ENCODE assay signal across 1 cellular context in genomic region chr2:100563407-100564247, GRCh38.
TF ChIP-seq lines count a peak whose summit lies in the region.

No MANE protein-coding gene starts in this region.

TF ChIP-seq in GM12878, 131 proteins besides CTCF, POLR2A, EP300 and RAD21 (continued from another document):
- TF ChIP-seq, protein P1, sequence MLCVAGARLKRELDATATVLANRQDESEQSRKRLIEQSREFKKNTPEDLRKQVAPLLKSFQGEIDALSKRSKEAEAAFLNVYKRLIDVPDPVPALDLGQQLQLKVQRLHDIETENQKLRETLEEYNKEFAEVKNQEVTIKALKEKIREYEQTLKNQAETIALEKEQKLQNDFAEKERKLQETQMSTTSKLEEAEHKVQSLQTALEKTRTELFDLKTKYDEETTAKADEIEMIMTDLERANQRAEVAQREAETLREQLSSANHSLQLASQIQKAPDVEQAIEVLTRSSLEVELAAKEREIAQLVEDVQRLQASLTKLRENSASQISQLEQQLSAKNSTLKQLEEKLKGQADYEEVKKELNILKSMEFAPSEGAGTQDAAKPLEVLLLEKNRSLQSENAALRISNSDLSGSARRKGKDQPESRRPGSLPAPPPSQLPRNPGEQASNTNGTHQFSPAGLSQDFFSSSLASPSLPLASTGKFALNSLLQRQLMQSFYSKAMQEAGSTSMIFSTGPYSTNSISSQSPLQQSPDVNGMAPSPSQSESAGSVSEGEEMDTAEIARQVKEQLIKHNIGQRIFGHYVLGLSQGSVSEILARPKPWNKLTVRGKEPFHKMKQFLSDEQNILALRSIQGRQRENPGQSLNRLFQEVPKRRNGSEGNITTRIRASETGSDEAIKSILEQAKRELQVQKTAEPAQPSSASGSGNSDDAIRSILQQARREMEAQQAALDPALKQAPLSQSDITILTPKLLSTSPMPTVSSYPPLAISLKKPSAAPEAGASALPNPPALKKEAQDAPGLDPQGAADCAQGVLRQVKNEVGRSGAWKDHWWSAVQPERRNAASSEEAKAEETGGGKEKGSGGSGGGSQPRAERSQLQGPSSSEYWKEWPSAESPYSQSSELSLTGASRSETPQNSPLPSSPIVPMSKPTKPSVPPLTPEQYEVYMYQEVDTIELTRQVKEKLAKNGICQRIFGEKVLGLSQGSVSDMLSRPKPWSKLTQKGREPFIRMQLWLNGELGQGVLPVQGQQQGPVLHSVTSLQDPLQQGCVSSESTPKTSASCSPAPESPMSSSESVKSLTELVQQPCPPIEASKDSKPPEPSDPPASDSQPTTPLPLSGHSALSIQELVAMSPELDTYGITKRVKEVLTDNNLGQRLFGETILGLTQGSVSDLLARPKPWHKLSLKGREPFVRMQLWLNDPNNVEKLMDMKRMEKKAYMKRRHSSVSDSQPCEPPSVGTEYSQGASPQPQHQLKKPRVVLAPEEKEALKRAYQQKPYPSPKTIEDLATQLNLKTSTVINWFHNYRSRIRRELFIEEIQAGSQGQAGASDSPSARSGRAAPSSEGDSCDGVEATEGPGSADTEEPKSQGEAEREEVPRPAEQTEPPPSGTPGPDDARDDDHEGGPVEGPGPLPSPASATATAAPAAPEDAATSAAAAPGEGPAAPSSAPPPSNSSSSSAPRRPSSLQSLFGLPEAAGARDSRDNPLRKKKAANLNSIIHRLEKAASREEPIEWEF (IDR thresholded peaks at IDR 0.05; ENCODE audit: insufficient replicate concordance, low read depth, low read length), result no peak
- no peak for TF ChIP-seq NRF1 (conservative IDR thresholded peaks at IDR 0.05; ENCODE audit: low read depth, low read length)
- no peak for TF ChIP-seq ATF7 (IDR thresholded peaks at IDR 0.05; ENCODE audit: low read depth)
- TF ChIP-seq, protein P2, sequence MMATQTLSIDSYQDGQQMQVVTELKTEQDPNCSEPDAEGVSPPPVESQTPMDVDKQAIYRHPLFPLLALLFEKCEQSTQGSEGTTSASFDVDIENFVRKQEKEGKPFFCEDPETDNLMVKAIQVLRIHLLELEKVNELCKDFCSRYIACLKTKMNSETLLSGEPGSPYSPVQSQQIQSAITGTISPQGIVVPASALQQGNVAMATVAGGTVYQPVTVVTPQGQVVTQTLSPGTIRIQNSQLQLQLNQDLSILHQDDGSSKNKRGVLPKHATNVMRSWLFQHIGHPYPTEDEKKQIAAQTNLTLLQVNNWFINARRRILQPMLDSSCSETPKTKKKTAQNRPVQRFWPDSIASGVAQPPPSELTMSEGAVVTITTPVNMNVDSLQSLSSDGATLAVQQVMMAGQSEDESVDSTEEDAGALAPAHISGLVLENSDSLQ (IDR thresholded peaks at IDR 0.05), result no peak
- no peak for TF ChIP-seq SKIL (IDR thresholded peaks at IDR 0.05; ENCODE audit: low read depth, poor library complexity, severe bottlenecking)
- no peak for TF ChIP-seq ZNF207 (IDR thresholded peaks at IDR 0.05; ENCODE audit: borderline replicate concordance)
- no peak for TF ChIP-seq ETV6 (conservative IDR thresholded peaks at IDR 0.05 in 1 of 2, IDR thresholded peaks at IDR 0.05 in 1 of 2; ENCODE audit: borderline replicate concordance in 1 of 2, low read depth in 1 of 2)
- TF ChIP-seq, protein P3, sequence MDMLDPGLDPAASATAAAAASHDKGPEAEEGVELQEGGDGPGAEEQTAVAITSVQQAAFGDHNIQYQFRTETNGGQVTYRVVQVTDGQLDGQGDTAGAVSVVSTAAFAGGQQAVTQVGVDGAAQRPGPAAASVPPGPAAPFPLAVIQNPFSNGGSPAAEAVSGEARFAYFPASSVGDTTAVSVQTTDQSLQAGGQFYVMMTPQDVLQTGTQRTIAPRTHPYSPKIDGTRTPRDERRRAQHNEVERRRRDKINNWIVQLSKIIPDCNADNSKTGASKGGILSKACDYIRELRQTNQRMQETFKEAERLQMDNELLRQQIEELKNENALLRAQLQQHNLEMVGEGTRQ (IDR thresholded peaks at IDR 0.05; ENCODE audit: borderline replicate concordance, low read depth, low read length), result no peak
- TF ChIP-seq, protein P4, sequence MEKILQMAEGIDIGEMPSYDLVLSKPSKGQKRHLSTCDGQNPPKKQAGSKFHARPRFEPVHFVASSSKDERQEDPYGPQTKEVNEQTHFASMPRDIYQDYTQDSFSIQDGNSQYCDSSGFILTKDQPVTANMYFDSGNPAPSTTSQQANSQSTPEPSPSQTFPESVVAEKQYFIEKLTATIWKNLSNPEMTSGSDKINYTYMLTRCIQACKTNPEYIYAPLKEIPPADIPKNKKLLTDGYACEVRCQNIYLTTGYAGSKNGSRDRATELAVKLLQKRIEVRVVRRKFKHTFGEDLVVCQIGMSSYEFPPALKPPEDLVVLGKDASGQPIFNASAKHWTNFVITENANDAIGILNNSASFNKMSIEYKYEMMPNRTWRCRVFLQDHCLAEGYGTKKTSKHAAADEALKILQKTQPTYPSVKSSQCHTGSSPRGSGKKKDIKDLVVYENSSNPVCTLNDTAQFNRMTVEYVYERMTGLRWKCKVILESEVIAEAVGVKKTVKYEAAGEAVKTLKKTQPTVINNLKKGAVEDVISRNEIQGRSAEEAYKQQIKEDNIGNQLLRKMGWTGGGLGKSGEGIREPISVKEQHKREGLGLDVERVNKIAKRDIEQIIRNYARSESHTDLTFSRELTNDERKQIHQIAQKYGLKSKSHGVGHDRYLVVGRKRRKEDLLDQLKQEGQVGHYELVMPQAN (conservative IDR thresholded peaks at IDR 0.05), result 0 out of 2 replicates have a peak, but pooled peaks have one; percentile 15
- no peak for TF ChIP-seq ESRRA (IDR thresholded peaks at IDR 0.05; ENCODE audit: low read length)
- no peak for TF ChIP-seq ASH2L (IDR thresholded peaks at IDR 0.05; ENCODE audit: borderline replicate concordance, low read depth)
- TF ChIP-seq IRF5 (IDR thresholded peaks at IDR 0.05; ENCODE audit: borderline replicate concordance), result no peak
- TF ChIP-seq YY1 (IDR thresholded peaks at IDR 0.05; ENCODE audit: low read depth, low read length), result no peak
- no peak for TF ChIP-seq SMAD5 (IDR thresholded peaks at IDR 0.05; ENCODE audit: low read depth)
- no peak for TF ChIP-seq BACH1 (IDR thresholded peaks at IDR 0.05; ENCODE audit: borderline replicate concordance)
- TF ChIP-seq BHLHE40 (IDR thresholded peaks at IDR 0.05; ENCODE audit: borderline replicate concordance in 1 of 2, low read depth in 2 of 2, low read length in 1 of 2), result no peak
- TF ChIP-seq ZBED1 (IDR thresholded peaks at IDR 0.05; ENCODE audit: borderline replicate concordance), result no peak
- TF ChIP-seq, protein P5, sequence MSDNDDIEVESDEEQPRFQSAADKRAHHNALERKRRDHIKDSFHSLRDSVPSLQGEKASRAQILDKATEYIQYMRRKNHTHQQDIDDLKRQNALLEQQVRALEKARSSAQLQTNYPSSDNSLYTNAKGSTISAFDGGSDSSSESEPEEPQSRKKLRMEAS (IDR thresholded peaks at IDR 0.05; ENCODE audit: low read depth, low read length), result no peak
- TF ChIP-seq, protein P6, sequence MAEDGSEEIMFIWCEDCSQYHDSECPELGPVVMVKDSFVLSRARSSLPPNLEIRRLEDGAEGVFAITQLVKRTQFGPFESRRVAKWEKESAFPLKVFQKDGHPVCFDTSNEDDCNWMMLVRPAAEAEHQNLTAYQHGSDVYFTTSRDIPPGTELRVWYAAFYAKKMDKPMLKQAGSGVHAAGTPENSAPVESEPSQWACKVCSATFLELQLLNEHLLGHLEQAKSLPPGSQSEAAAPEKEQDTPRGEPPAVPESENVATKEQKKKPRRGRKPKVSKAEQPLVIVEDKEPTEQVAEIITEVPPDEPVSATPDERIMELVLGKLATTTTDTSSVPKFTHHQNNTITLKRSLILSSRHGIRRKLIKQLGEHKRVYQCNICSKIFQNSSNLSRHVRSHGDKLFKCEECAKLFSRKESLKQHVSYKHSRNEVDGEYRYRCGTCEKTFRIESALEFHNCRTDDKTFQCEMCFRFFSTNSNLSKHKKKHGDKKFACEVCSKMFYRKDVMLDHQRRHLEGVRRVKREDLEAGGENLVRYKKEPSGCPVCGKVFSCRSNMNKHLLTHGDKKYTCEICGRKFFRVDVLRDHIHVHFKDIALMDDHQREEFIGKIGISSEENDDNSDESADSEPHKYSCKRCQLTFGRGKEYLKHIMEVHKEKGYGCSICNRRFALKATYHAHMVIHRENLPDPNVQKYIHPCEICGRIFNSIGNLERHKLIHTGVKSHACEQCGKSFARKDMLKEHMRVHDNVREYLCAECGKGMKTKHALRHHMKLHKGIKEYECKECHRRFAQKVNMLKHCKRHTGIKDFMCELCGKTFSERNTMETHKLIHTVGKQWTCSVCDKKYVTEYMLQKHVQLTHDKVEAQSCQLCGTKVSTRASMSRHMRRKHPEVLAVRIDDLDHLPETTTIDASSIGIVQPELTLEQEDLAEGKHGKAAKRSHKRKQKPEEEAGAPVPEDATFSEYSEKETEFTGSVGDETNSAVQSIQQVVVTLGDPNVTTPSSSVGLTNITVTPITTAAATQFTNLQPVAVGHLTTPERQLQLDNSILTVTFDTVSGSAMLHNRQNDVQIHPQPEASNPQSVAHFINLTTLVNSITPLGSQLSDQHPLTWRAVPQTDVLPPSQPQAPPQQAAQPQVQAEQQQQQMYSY (CRISPR knock-in tag; IDR thresholded peaks at IDR 0.05), result no peak
